ENCODE assay signal across 1 cellular context in genomic region chr1:59214764-59215208, GRCh38.
TF ChIP-seq lines count a peak whose summit lies in the region.

No MANE protein-coding gene starts in this region.

TF ChIP-seq in HEK293, 187 proteins besides CTCF, POLR2A, EP300 and RAD21 (continued from another document):
- TF ChIP-seq ZNF23 (tag by site-specific recombination; IDR thresholded peaks at IDR 0.05; ENCODE audit: borderline replicate concordance) = no peak
